ENCODE assay signal across 29 cellular contexts in the genomic region with DNA sequence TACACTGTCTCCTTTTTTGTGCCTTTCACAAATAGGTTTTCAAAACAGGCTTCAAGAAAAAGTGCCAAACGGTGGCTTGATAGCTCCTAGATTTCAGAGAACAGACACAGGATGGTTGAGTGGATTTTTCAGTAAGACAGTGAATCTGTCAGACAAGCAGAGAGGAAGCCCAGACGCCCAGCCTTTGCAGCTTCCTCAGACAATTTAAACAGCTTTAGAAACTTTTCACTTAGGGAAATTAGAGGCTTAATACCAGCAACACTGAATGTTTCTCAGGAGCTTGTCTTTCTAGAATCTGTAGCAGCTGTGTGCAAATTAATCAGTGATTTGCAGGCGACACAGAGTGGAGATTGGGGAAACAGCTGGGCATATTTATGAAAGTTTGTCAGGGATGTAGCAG.
DNase-seq lines count a peak whose midpoint lies in the region; ATAC-seq and FAIRE-seq lines count a peak whose summit lies in the region.
"Had no signal": no experiment of that assay in that cellular context is flagged by ENCODE, and none has a peak within 500 bp of the region (broad histone marks: within the 10 kb centered on the region; RNA-seq: fewer than 3 reads in every experiment).

No MANE protein-coding gene starts in this region.

- H4K20me1 ChIP-seq in BLaER1 treated with 17β-estradiol and CSF1 and Interleukin-3, amounts not matched to agents 10 nM and 100 nM = no peaks in the 10 kb centered on the region

- H3K9me3 ChIP-seq in BLaER1 treated with 17β-estradiol and CSF1 and Interleukin-3, amounts not matched to agents 10 nM and 100 nM (replicated peaks in 1 of 11) = no peaks in the 10 kb centered on the region; a peak in 1 of 22 replicates
- H3K9me3 ChIP-seq in adipocyte (ENCODE audit: control insufficient read depth, low read length) (no peaks in the 10 kb centered on the region), mesodermal cell (ENCODE audit: control insufficient read depth, low read length) (no peaks in the 10 kb centered on the region), small intestine (ENCODE audit: control insufficient read depth, low read depth) (no peaks in the 10 kb centered on the region)
- H3K9me3 ChIP-seq: BE2C, esophagus muscularis mucosa, HAP-1, SK-N-SH, upper lobe of left lung had no signal

- FAIRE-seq in small intestine (lab: Jason Lieb, UNC) = no peak
- FAIRE-seq: frontal cortex, GM12891, TTC549 had no signal

- peak overlapping the region; percentile 31 to 92 (median 79); a peak in 21 of 22 replicates for H3K27ac ChIP-seq in BLaER1 treated with 17β-estradiol and CSF1 and Interleukin-3, amounts not matched to agents 10 nM and 100 nM
- H3K27ac ChIP-seq in mesodermal cell (ENCODE audit: low read depth, low read length, severe bottlenecking) (peak overlapping the region; percentile 55), small intestine (ENCODE audit: low read depth in 1 of 2, low read length in 1 of 2) (no peak overlapping the region)
- H3K27ac ChIP-seq: esophagus muscularis mucosa, upper lobe of left lung had no signal

- peak; percentile 53 to 94 for DNase-seq in NCI-H524 (lab: John Stamatoyannopoulos, UW)
- DNase-seq in adipocyte (ENCODE audit: low read depth) = no peak
- no peak for DNase-seq in small intestine
- DNase-seq: activated CD4-positive, alpha-beta T cell treated with anti-CD3 and anti-CD28 coated beads, Interleukin-2, amount 50 U/mL, for 4 hours; activated gamma-delta T cell treated with Interleukin-2 at 50 U/mL for 16 hours; activated naive CD8-positive, alpha-beta T cell treated with anti-CD3 and anti-CD28 coated beads, Interleukin-2, amount 10 ng/mL, durations not matched to agents 7 days and 5 days; activated T-cell treated with anti-CD3 and anti-CD28 coated beads, Interleukin-2, amount 50 U/mL, for 48 hours; BE2C; DMS53; kidney glomerular epithelial cell; NCI-H1417 treated with DMSO at 0.1 percent for 48 hours; NCI-H2081 treated with DMSO at 0.1 percent for 48 hours; NCI-H226; nephron progenitor cell; SK-N-SH; stimulated activated naive CD4-positive, alpha-beta T cell had no signal

- 66 to 69% methylated on average over 1 to 3 of the region's 3 CpGs for WGBS in mesodermal cell (ENCODE audit: insufficient coverage in 2 of 2), 2 experiments
- WGBS in small intestine, 3 donors = 25 to 45% (median 35%) methylated on average over 3 of the region's 3 CpGs

- H3K27me3 ChIP-seq in BLaER1 treated with 17β-estradiol and CSF1 and Interleukin-3, amounts not matched to agents 10 nM and 100 nM = no peaks in the 10 kb centered on the region
- H3K27me3 ChIP-seq in adipocyte (replicated peaks; ENCODE audit: control insufficient read depth, insufficient read depth, low read length) = no peaks in the 10 kb centered on the region
- H3K27me3 ChIP-seq in small intestine (ENCODE audit: control insufficient read depth in 2 of 2, insufficient read depth in 2 of 2, low read length in 2 of 2) = no peaks in the 10 kb centered on the region
- H3K27me3 ChIP-seq: BE2C, esophagus muscularis mucosa, upper lobe of left lung had no signal

- H3K9ac ChIP-seq in BLaER1 treated with 17β-estradiol and CSF1 and Interleukin-3, amounts not matched to agents 10 nM and 100 nM = peak overlapping the region in 8 of 11 experiments; percentile 3 to 59 (median 35); a peak in 11 of 22 replicates
- H3K9ac ChIP-seq in adipocyte (ENCODE audit: low read length) = peak overlapping the region; percentile 10
- H3K9ac ChIP-seq: SK-N-SH had no signal

- no peaks in the 10 kb centered on the region for H3K36me3 ChIP-seq in BLaER1 treated with 17β-estradiol and CSF1 and Interleukin-3, amounts not matched to agents 10 nM and 100 nM
- H3K36me3 ChIP-seq in adipocyte (ENCODE audit: control insufficient read depth, insufficient read depth, low read length, severe bottlenecking) (no peaks in the 10 kb centered on the region), mesodermal cell (ENCODE audit: control insufficient read depth, insufficient read depth, low read length) (no peaks in the 10 kb centered on the region), small intestine (ENCODE audit: control insufficient read depth in 2 of 2, insufficient read depth in 2 of 2, low read length in 2 of 2) (no peaks in the 10 kb centered on the region)
- H3K36me3 ChIP-seq: BE2C, esophagus muscularis mucosa, HAP-1, upper lobe of left lung had no signal

- H3K4me1 ChIP-seq in BLaER1 treated with 17β-estradiol and CSF1 and Interleukin-3, amounts not matched to agents 10 nM and 100 nM = peaks cover 45 to 72% (median 64%) of the 10 kb centered on the region in 10 experiments
- peaks cover 64% of the 10 kb centered on the region for H3K4me1 ChIP-seq in adipocyte (ENCODE audit: control insufficient read depth, insufficient read depth, low read length)
- peaks cover 15% of the 10 kb centered on the region for H3K4me1 ChIP-seq in mesodermal cell (ENCODE audit: control insufficient read depth, insufficient read depth, low read length, poor library complexity, severe bottlenecking)
- H3K4me1 ChIP-seq in small intestine (ENCODE audit: control insufficient read depth in 2 of 2, insufficient read depth in 1 of 2, low read depth in 1 of 2, low read length in 1 of 2) = no peaks in the 10 kb centered on the region
- H3K4me1 ChIP-seq: BE2C, HAP-1, upper lobe of left lung had no signal

- ATAC-seq in HG03108 (IDR thresholded peaks at IDR 0.05; ENCODE audit: unreplicated experiment) = no peak
- ATAC-seq in GM19351 (IDR thresholded peaks at IDR 0.05; ENCODE audit: unreplicated experiment) = no peak
- ATAC-seq: activated CD4-positive, CD25-positive, alpha-beta regulatory T cell treated with anti-CD3 and anti-CD28 coated beads, Interleukin-2, amount 50 U/mL, for 24 hours had no signal

- peak overlapping the region; percentile 54 to 80 (median 68); a peak in 20 of 22 replicates for H3K4me2 ChIP-seq in BLaER1 treated with 17β-estradiol and CSF1 and Interleukin-3, amounts not matched to agents 10 nM and 100 nM
- H3K4me2 ChIP-seq: SK-N-SH had no signal

- no peak overlapping the region for H3K4me3 ChIP-seq in BLaER1 treated with 17β-estradiol and CSF1 and Interleukin-3, amounts not matched to agents 10 nM and 100 nM
- H3K4me3 ChIP-seq in adipocyte (ENCODE audit: low read length) (no peak overlapping the region), mesodermal cell (ENCODE audit: extremely low read depth, insufficient read depth, low read length, poor library complexity, severe bottlenecking) (no peak overlapping the region), small intestine (ENCODE audit: low read depth in 1 of 2, low read length in 2 of 2) (no peak overlapping the region)
- H3K4me3 ChIP-seq: esophagus muscularis mucosa, HAP-1, lung, skin epidermis, upper lobe of left lung had no signal

Comparison
In these comparisons a context has a peak if more than half of its experiments do, and no peak if none do; other contexts are left out.
1. H3K27ac ChIP-seq: peak in BLaER1 treated with 17β-estradiol and CSF1 and Interleukin-3, amounts not matched to agents 10 nM and 100 nM (11 of 11) and mesodermal cell (single experiment); none in small intestine (0 of 2).
2. DNase-seq: peak in NCI-H524 (2 of 2); none in adipocyte (single experiment) and small intestine (single experiment).